8 cellular contexts compared by ENCODE assay signal in the genomic region with DNA sequence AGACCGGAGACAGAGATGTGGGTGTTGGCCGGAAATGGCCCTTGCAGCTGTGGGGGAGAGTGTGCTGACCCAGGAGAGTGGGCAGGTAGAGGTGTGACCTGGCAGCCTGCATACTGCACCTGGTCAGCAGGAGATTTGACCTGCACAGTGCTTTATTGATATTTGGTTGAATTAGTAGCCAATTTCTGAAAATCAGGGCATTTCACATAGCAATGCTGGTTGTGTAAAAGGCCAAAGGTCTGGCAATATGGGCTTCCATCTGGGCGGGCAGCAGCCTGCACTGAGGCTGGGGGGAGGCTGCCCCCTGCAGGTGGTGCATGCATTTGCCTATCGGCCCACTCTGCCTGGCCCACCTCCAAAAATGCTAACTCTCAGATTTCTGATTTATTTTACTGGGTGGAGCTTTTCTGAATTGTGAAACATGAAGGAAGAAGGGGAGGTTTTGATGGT. TPM values are rescaled to one million over a fixed set of nuclear protein-coding genes. Genes with fewer than 3 reads are reported as not detected.
DNase-seq lines count a peak whose midpoint lies in the region; ATAC-seq and TF ChIP-seq lines count a peak whose summit lies in the region.

No MANE protein-coding gene starts in this region.

- no peak overlapping the region for H3K27ac ChIP-seq in mesendoderm (ENCODE audit: low read depth, low read length)

- DNase-seq in activated effector memory CD4-positive, alpha-beta T cell treated with anti-CD3 and anti-CD28 coated beads, Interleukin-2, amount 50 U/mL, for 16 hours = peak; percentile 67
- no peak for DNase-seq in activated effector memory CD4-positive, alpha-beta T cell treated with Interleukin-2 at 50 U/mL for 16 hours
- DNase-seq in NCI-H69 (lab: John Stamatoyannopoulos, UW) (peak; percentile 26), cardiac fibroblast (ENCODE audit: low read depth in 2 of 2) (peak; percentile 40 to 67), mesendoderm (peak; percentile 50), NCI-H748 treated with DMSO at 0.1 percent for 48 hours (lab: John Stamatoyannopoulos, UW) (no peak)

- no CpG with 5 or more reads among the region's 4 CpGs for WGBS in mesendoderm (ENCODE audit: extremely low coverage, insufficient coverage, low lambda C conversion rate)

- no peak overlapping the region for H2BK5ac ChIP-seq in mesendoderm (ENCODE audit: low read length)

- no peak overlapping the region for H2AK5ac ChIP-seq in mesendoderm (ENCODE audit: low read length)

- no peak overlapping the region for H3K4me3 ChIP-seq in cardiac fibroblast (replicated peaks in 1 of 2; ENCODE audit: low read depth in 2 of 2, low read length in 2 of 2)
- no peak overlapping the region for H3K4me3 ChIP-seq in mesendoderm (ENCODE audit: low read length)

- H3K9ac ChIP-seq in mesendoderm (ENCODE audit: low read length) = no peak overlapping the region

- H3K18ac ChIP-seq in mesendoderm (ENCODE audit: low read length) = no peak overlapping the region

- ATAC-seq in HG02678 (IDR thresholded peaks at IDR 0.05; ENCODE audit: unreplicated experiment) = no peak
- ATAC-seq in HG02884 (IDR thresholded peaks at IDR 0.05; ENCODE audit: unreplicated experiment) = no peak

- no peak overlapping the region for H3K4me2 ChIP-seq in mesendoderm (ENCODE audit: low read length)

- H4K5ac ChIP-seq in mesendoderm (ENCODE audit: low read length) = no peak overlapping the region

- peak overlapping the region; percentile 35 for H3K56ac ChIP-seq in mesendoderm (ENCODE audit: low read length)

- no peaks in the 10 kb centered on the region for H3K79me1 ChIP-seq in mesendoderm (ENCODE audit: low read length)

- H3K4ac ChIP-seq in mesendoderm (ENCODE audit: low read depth, low read length) = no peak overlapping the region

- no peaks in the 10 kb centered on the region for H3K36me3 ChIP-seq in mesendoderm (ENCODE audit: control insufficient read depth, insufficient read depth, low read length)

- no peaks in the 10 kb centered on the region for H3K4me1 ChIP-seq in mesendoderm (ENCODE audit: control insufficient read depth, low read depth, low read length)

- H4K8ac ChIP-seq in mesendoderm (ENCODE audit: low read depth, low read length) = no peak overlapping the region

- TF ChIP-seq CTCF in cardiac fibroblast (IDR thresholded peaks at IDR 0.05; ENCODE audit: low read depth, low read length) = peak; percentile 57

- H3K23ac ChIP-seq in mesendoderm (ENCODE audit: low read length) = no peak overlapping the region

- no peaks in the 10 kb centered on the region for H3K27me3 ChIP-seq in mesendoderm (ENCODE audit: insufficient read depth, low read length, poor library complexity)

- no peaks in the 10 kb centered on the region for H3K79me2 ChIP-seq in mesendoderm (ENCODE audit: control insufficient read depth, insufficient read depth, low read length)

- no peak overlapping the region for H2BK15ac ChIP-seq in mesendoderm (replicated peaks; ENCODE audit: low read depth)

- no peak overlapping the region for H2BK120ac ChIP-seq in mesendoderm (ENCODE audit: low read depth, low read length)

RNA-seq across cellular contexts. Expression of gene MGLL, which starts 9.4 kb away (rescaled TPM):
- 0.17 TPM for polyA plus RNA-seq in mesendoderm (2013, experiment 1 of 2)
- polyA plus RNA-seq in mesendoderm (2013, experiment 2 of 2) = 0.20 TPM

Comparison
In these comparisons a context has a peak if more than half of its experiments do, and no peak if none do; other contexts are left out.
1. DNase-seq: peak in activated effector memory CD4-positive, alpha-beta T cell treated with anti-CD3 and anti-CD28 coated beads, Interleukin-2, amount 50 U/mL, for 16 hours (single experiment), NCI-H69 (single experiment), cardiac fibroblast (2 of 2) and mesendoderm (single experiment); none in activated effector memory CD4-positive, alpha-beta T cell treated with Interleukin-2 at 50 U/mL for 16 hours (single experiment) and NCI-H748 treated with DMSO at 0.1 percent for 48 hours (single experiment).